ENCODE assay signal across 8 cellular contexts in the genomic region with DNA sequence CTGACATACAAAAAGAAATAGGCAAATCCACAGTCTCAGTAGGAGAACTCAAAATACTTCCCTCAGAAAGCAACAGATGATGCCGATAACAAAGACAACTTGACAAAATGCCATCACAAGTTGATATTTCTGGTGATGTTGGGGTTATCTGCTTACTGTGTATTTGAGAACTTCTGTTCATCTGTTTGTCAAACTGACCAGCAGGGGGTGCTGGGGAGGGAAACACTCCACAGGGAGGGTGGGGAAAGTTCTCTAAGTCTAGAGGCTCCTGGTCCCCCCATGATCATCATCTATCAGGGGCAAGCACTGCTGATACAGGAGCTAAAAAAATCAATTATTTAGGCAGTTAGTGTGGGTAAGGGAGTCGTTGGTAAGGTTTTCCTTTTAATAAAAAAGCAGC.
DNase-seq lines count a peak whose midpoint lies in the region; ATAC-seq lines count a peak whose summit lies in the region.

No MANE protein-coding gene starts in this region.

- no peaks in the 10 kb centered on the region for H3K9me3 Mint-ChIP-seq in activated T-cell treated with anti-CD3 and anti-CD28 coated beads, Interleukin-2, amount 50 U/mL, for 24 hours
- no peaks in the 10 kb centered on the region for H3K9me3 Mint-ChIP-seq in stimulated activated naive B cell treated with anti-CD40 and anti-IgM and Interleukin-4, amounts not matched to agents 10 μg/mL and 1 μg/mL and 100 μg/mL, for 72 hours

- H3K27me3 Mint-ChIP-seq in activated T-cell treated with anti-CD3 and anti-CD28 coated beads, Interleukin-2, amount 50 U/mL, for 24 hours: peaks cover 22% of the 10 kb centered on the region
- no peaks in the 10 kb centered on the region for H3K27me3 Mint-ChIP-seq in stimulated activated naive B cell treated with anti-CD40 and anti-IgM and Interleukin-4, amounts not matched to agents 10 μg/mL and 1 μg/mL and 100 μg/mL, for 72 hours

- H3K4me1 Mint-ChIP-seq in activated T-cell treated with anti-CD3 and anti-CD28 coated beads, Interleukin-2, amount 50 U/mL, for 24 hours (ENCODE audit: low read depth): peaks cover 5% of the 10 kb centered on the region
- H3K4me1 Mint-ChIP-seq in stimulated activated naive B cell treated with anti-CD40 and anti-IgM and Interleukin-4, amounts not matched to agents 10 μg/mL and 1 μg/mL and 100 μg/mL, for 72 hours: peaks cover 4 to 5% of the 10 kb centered on the region in 2 donors

- H3K36me3 Mint-ChIP-seq in activated T-cell treated with anti-CD3 and anti-CD28 coated beads, Interleukin-2, amount 50 U/mL, for 24 hours (ENCODE audit: low read depth): no peaks in the 10 kb centered on the region
- H3K36me3 Mint-ChIP-seq in stimulated activated naive B cell treated with anti-CD40 and anti-IgM and Interleukin-4, amounts not matched to agents 10 μg/mL and 1 μg/mL and 100 μg/mL, for 72 hours: no peaks in the 10 kb centered on the region

- no peak overlapping the region for H3K27ac Mint-ChIP-seq in activated T-cell treated with anti-CD3 and anti-CD28 coated beads, Interleukin-2, amount 50 U/mL, for 24 hours
- H3K27ac Mint-ChIP-seq in stimulated activated naive B cell treated with anti-CD40 and anti-IgM and Interleukin-4, amounts not matched to agents 10 μg/mL and 1 μg/mL and 100 μg/mL, for 72 hours: no peak overlapping the region

- peak; percentile 42 for DNase-seq in activated T-cell treated with anti-CD3 and anti-CD28 coated beads, Interleukin-2, amount 50 U/mL, for 24 hours
- DNase-seq in activated T-cell treated with anti-CD3 and anti-CD28 coated beads for 4 hours (no peak), iris pigment epithelial cell (ENCODE audit: low read depth) (peak; percentile 5), NCI-H510A treated with DMSO at 0.1 percent for 48 hours (lab: John Stamatoyannopoulos, UW) (no peak)
- DNase-seq in activated CD4-positive, alpha-beta T cell treated with anti-CD3 and anti-CD28 coated beads, Interleukin-2, amount 50 U/mL, for 1 hour: peak; percentile 10
- DNase-seq in stimulated activated naive B cell treated with anti-CD40 and anti-IgM and Interleukin-4, amounts not matched to agents 10 μg/mL and 1 μg/mL and 100 μg/mL, for 72 hours: peak; percentile 51

- H3K4me3 Mint-ChIP-seq in activated T-cell treated with anti-CD3 and anti-CD28 coated beads, Interleukin-2, amount 50 U/mL, for 24 hours: no peak overlapping the region
- H3K4me3 Mint-ChIP-seq in stimulated activated naive B cell treated with anti-CD40 and anti-IgM and Interleukin-4, amounts not matched to agents 10 μg/mL and 1 μg/mL and 100 μg/mL, for 72 hours: no peak overlapping the region

- ATAC-seq in HG03196 (IDR thresholded peaks at IDR 0.05; ENCODE audit: unreplicated experiment): peak; percentile 58
- peak; percentile 86 to 90 for ATAC-seq in stimulated activated naive B cell treated with anti-CD40 and anti-IgM and Interleukin-4, amounts not matched to agents 10 μg/mL and 1 μg/mL and 100 μg/mL, for 72 hours (replicated peaks)
- ATAC-seq in GM18861 (IDR thresholded peaks at IDR 0.05; ENCODE audit: unreplicated experiment): no peak

Comparison
In these comparisons a context has a peak if more than half of its experiments do, and no peak if none do; other contexts are left out.
1. DNase-seq: peak in activated T-cell treated with anti-CD3 and anti-CD28 coated beads, Interleukin-2, amount 50 U/mL, for 24 hours (single experiment), activated CD4-positive, alpha-beta T cell treated with anti-CD3 and anti-CD28 coated beads, Interleukin-2, amount 50 U/mL, for 1 hour (single experiment), iris pigment epithelial cell (single experiment) and stimulated activated naive B cell treated with anti-CD40 and anti-IgM and Interleukin-4, amounts not matched to agents 10 μg/mL and 1 μg/mL and 100 μg/mL, for 72 hours (single experiment); none in activated T-cell treated with anti-CD3 and anti-CD28 coated beads for 4 hours (single experiment) and NCI-H510A treated with DMSO at 0.1 percent for 48 hours (single experiment).